19 cellular contexts compared by ENCODE assay signal in genomic region chr3:131551761-131552160, GRCh38.
"Had no signal": no experiment of that assay in that cellular context is flagged by ENCODE, and none has a peak within 500 bp of the region (broad histone marks: within the 10 kb centered on the region; RNA-seq: fewer than 3 reads in every experiment).

No MANE protein-coding gene starts in this region.

- H3K27ac ChIP-seq: esophagus squamous epithelium, hepatocyte, left ventricle myocardium inferior, lower lobe of right lung, thoracic aorta had no signal

- DNase-seq: effector memory CD8-positive, alpha-beta T cell; esophagus squamous epithelium; foreskin melanocyte; head of caudate nucleus; kidney; left cardiac atrium; left ventricle myocardium inferior; lower lobe of right lung; mesenchymal stem cell; naive B cell; spleen; stimulated activated CD4-positive, alpha-beta T cell treated with anti-CD3 and anti-CD28 coated beads, Interleukin-15, amount 100 ng/mL, for 24 hours; stimulated activated CD4-positive, alpha-beta T cell treated with anti-CD3 and anti-CD28 coated beads, Interleukin-1b, Interleukin-23, amount 100 ng/mL, for 48 hours; stimulated activated CD4-positive, alpha-beta T cell treated with anti-CD3 and anti-CD28 coated beads, Interleukin-4, amount 100 ng/mL, for 24 hours; trophoblast cell had no signal

- H3K9me3 ChIP-seq: esophagus squamous epithelium, left ventricle myocardium inferior, lower lobe of right lung, spleen, thoracic aorta had no signal

- ATAC-seq: effector memory CD8-positive, alpha-beta T cell; left cardiac atrium; lower lobe of right lung; sciatic nerve; stimulated activated memory B cell treated with anti-CD40 and anti-IgM and Interleukin-4, amounts not matched to agents 10 μg/mL and 1 μg/mL and 100 μg/mL, for 72 hours had no signal

- H3K4me1 ChIP-seq: left ventricle myocardium inferior, lower lobe of right lung, spleen had no signal

- H3K4me3 ChIP-seq: esophagus squamous epithelium, hepatocyte, left ventricle myocardium inferior, lower lobe of right lung, spleen, thoracic aorta had no signal

- H3K36me3 ChIP-seq: esophagus squamous epithelium, left ventricle myocardium inferior, lower lobe of right lung, spleen, thoracic aorta had no signal
